Comparison of ENCODE assay signal across 8 cellular contexts in the genomic region with DNA sequence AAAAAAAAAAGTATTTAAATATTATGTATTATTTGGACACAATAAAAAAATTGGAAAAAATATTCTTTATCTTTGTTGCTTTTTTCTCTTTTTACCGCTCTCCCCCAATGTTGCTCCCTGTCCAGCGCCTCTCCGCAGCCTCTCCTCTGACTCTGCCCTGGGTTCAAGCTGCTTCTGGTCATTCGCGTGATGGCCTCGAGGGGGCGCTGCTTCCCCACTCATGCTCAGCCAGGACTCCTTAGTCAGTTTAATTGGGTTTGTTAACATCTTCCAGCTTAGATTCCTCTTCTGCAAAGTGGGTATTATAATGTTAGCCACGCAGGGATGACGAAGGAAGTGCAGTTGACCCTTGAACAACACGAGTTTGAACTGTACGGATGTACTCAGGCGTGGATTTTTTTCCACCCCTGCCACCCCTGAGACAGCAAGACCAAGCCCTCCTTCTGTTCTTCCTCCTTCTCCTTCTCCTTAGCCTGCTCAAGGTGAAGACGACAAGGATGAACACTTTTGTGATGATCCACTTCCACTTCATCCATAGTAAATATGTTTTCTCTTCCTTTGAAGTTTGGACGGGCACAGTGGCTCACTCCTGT. TPM values are rescaled to one million over a fixed set of nuclear protein-coding genes. Genes with fewer than 3 reads are reported as not detected.
DNase-seq lines count a peak whose midpoint lies in the region; ATAC-seq and TF ChIP-seq lines count a peak whose summit lies in the region.

No MANE protein-coding gene starts in this region.

- no peaks in the 10 kb centered on the region for H3K9me3 Mint-ChIP-seq in endothelial cell (ENCODE audit: unreplicated experiment)

- H3K4me3 Mint-ChIP-seq in endothelial cell (ENCODE audit: unreplicated experiment) = no peak overlapping the region

- no TSS peak for BruUV-seq in A673 (replicated peaks; lab: Mats Ljungman, UMichigan)

- H3K4me1 Mint-ChIP-seq in endothelial cell (ENCODE audit: unreplicated experiment) = no peaks in the 10 kb centered on the region

- DNase-seq in A673 (ENCODE audit: low spot score) (peak; percentile 77), NCI-H446 (lab: John Stamatoyannopoulos, UW) (peak; percentile 57 to 58), endothelial cell (ENCODE audit: low spot score) (peak; percentile 67), myocyte (ENCODE audit: low read depth) (peak; percentile 52), testis (peak; percentile 80)
- peak; percentile 57 to 70 for DNase-seq in activated CD4-positive, alpha-beta T cell treated with anti-CD3 and anti-CD28 coated beads, Interleukin-2, amount 50 U/mL, for 48 hours

- intact Hi-C loops in A673 (cut with micrococcal nuclease; ENCODE audit: unreplicated experiment) (loop anchor here (5.0 kb wide), 1 partner anchor 113 kb away; the partner anchor contains the start of gene SIN3B), testis (cut with DNase I; ENCODE audit: low total_unique reads) (no loop called here)

- H3K27ac ChIP-seq in A673 (ENCODE audit: low read depth, low read length, poor library complexity, severe bottlenecking) (peak overlapping the region; percentile 15), testis (no peak overlapping the region)

- POLR2A ChIA-PET in A673 (lab: Charles Lee; ENCODE audit: low non-redundant PET) = no interaction called here

- TF ChIP-seq CTCF in A673 (conservative IDR thresholded peaks at IDR 0.05; ENCODE audit: low read depth, low read length) (peak; percentile 97), GM12873 (IDR thresholded peaks at IDR 0.05; ENCODE audit: insufficient read depth, low read depth, low read length, missing control alignments) (peak; percentile 91), endothelial cell (IDR thresholded peaks at IDR 0.05; ENCODE audit: unreplicated experiment) (peak; percentile 89), testis (IDR thresholded peaks at IDR 0.05) (peak; percentile 64 to 93 (median 88))

- TF ChIP-seq POLR2A in testis (IDR thresholded peaks at IDR 0.05) = no peak

- no peaks in the 10 kb centered on the region for H3K36me3 ChIP-seq in A673 (ENCODE audit: insufficient read depth, low read length, poor library complexity, severe bottlenecking)
- H3K36me3 ChIP-seq in testis (ENCODE audit: low read depth, missing control alignments) = no peaks in the 10 kb centered on the region

- H3K36me3 Mint-ChIP-seq in endothelial cell (ENCODE audit: low read depth, unreplicated experiment) = no peaks in the 10 kb centered on the region

- 21 to 22% methylated on average over 14 of the region's 14 CpGs for WGBS in testis, 2 donors

- H3K4me1 ChIP-seq in A673 (ENCODE audit: insufficient read depth, low read length, poor library complexity, severe bottlenecking) (no peaks in the 10 kb centered on the region), testis (no peaks in the 10 kb centered on the region)

- ATAC-seq in GM21367 (IDR thresholded peaks at IDR 0.05; ENCODE audit: unreplicated experiment) = no peak

- peaks cover 3% of the 10 kb centered on the region for H3K27me3 Mint-ChIP-seq in endothelial cell (ENCODE audit: unreplicated experiment)

- H3K9me3 ChIP-seq in A673 (ENCODE audit: low read depth, low read length, poor library complexity, severe bottlenecking) (no peaks in the 10 kb centered on the region), testis (no peaks in the 10 kb centered on the region)

- H3K4me3 ChIP-seq in A673 (ENCODE audit: low read depth, low read length, poor library complexity, severe bottlenecking) (no peak overlapping the region), testis (no peak overlapping the region)

- no peak overlapping the region for H3K27ac Mint-ChIP-seq in endothelial cell (ENCODE audit: unreplicated experiment)

- CTCF ChIA-PET in A673 (lab: Charles Lee) = interaction anchor here (0.5 to 1.1 kb wide), 7 partner anchors 19 to 639 kb away, joined by 3 to 8 read pairs (median 3); partner anchors contain the start of gene TPM4

- no peaks in the 10 kb centered on the region for H3K27me3 ChIP-seq in A673 (replicated peaks; ENCODE audit: insufficient read depth, low read depth, low read length, poor library complexity)
- H3K27me3 ChIP-seq in testis = no peaks in the 10 kb centered on the region

RNA-seq across cellular contexts. Expression of gene NWD1, which starts 4.8 kb away (rescaled TPM):
- total RNA-seq in A673 (2021) (1.7 and 1.8 TPM in 2 replicates), endothelial cell (ENCODE audit: unreplicated experiment) (not detected), myocyte (0.05 TPM in 2 replicates), testis (1 to 10 TPM; 1.9 to 2.4 TPM)
- polyA plus RNA-seq in myocyte (2012) = 0.01 TPM
- polyA plus RNA-seq in testis (ENCODE audit: insufficient read depth, low read depth, low replicate concordance) = 6.0 TPM

RNA-seq across cellular contexts. Expression of gene TMEM38A, which starts 53.9 kb away (rescaled TPM):
- total RNA-seq in A673 (2021) = 8.3 and 8.6 TPM in 2 replicates
- 0.36 TPM for total RNA-seq in endothelial cell (ENCODE audit: unreplicated experiment)
- total RNA-seq in myocyte = 128 and 135 TPM in 2 replicates
- polyA plus RNA-seq in myocyte (2012) = 31.0 TPM
- total RNA-seq in testis = 10 to 100 TPM; 17.7 to 18.8 TPM
- 12.5 TPM for polyA plus RNA-seq in testis (ENCODE audit: insufficient read depth, low read depth, low replicate concordance)

RNA-seq across cellular contexts. Expression of gene SMIM7, which starts 54.9 kb away (rescaled TPM):
- 67.0 and 82.7 TPM in 2 replicates for total RNA-seq in A673 (2021)
- 53.2 TPM for total RNA-seq in endothelial cell (ENCODE audit: unreplicated experiment)
- 60.3 and 64.9 TPM in 2 replicates for total RNA-seq in myocyte
- polyA plus RNA-seq in myocyte (2012) = 70.4 TPM
- total RNA-seq in testis = 100 to 1,000 TPM; 115 to 119 TPM
- 105 TPM for polyA plus RNA-seq in testis (ENCODE audit: insufficient read depth, low read depth, low replicate concordance)
